ENCODE assay signal across 18 cellular contexts in the genomic region with DNA sequence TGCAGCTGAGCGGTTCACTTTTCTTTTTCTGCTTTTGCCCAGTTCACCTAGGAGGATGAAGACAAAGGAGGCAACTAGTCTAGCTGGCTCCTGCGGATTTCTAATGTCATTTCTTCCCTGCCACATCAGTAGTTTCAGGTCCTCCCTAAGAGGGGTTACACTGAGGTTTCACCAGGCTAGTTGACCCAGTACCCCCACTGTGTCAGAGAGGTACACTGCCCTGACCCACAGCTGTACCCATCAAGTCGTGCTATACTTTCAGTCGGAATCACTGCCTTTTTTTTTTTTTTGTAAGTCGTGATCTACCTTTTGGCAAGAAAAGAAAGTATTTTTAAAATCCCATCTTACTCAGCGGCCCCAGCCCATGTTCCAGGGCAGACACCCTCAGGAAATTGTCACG.
A peak's percentile ranks its signal among the peaks of the same experiment; 100 is the strongest.
DNase-seq lines count a peak whose midpoint lies in the region; ATAC-seq and TF ChIP-seq lines count a peak whose summit lies in the region.
"Had no signal": no experiment of that assay in that cellular context is flagged by ENCODE, and none has a peak within 500 bp of the region (broad histone marks: within the 10 kb centered on the region; RNA-seq: fewer than 3 reads in every experiment).

No MANE protein-coding gene starts in this region.

- intact Hi-C loops in activated naive CD4-positive, alpha-beta T cell treated with anti-CD3 and anti-CD28 coated beads for 36 hours (cut with micrococcal nuclease) = no loop called here

- peaks cover 43% of the 10 kb centered on the region for H3K36me3 Mint-ChIP-seq in activated naive CD4-positive, alpha-beta T cell treated with anti-CD3 and anti-CD28 coated beads for 36 hours (ENCODE audit: low read depth)
- peaks cover 66% of the 10 kb centered on the region for H3K36me3 Mint-ChIP-seq in brain
- H3K36me3 Mint-ChIP-seq in stimulated activated effector memory CD8-positive, alpha-beta T cell treated with anti-CD3 and anti-CD28 coated beads, Interleukin-12 subunit alpha, Interleukin-12 subunit beta, amount 100 ng/mL, for 72 hours = no peaks in the 10 kb centered on the region

- ATAC-seq in stimulated activated effector memory CD8-positive, alpha-beta T cell treated with anti-CD3 and anti-CD28 coated beads, Interleukin-12 subunit alpha, Interleukin-12 subunit beta, amount 100 ng/mL, for 72 hours = no peak
- ATAC-seq: HepG2 had no signal

- H3K9ac ChIP-seq in MM.1S (ENCODE audit: low read length) = peak overlapping the region; percentile 46

- no peak overlapping the region for H3K4me3 Mint-ChIP-seq in activated naive CD4-positive, alpha-beta T cell treated with anti-CD3 and anti-CD28 coated beads for 36 hours
- H3K4me3 Mint-ChIP-seq in brain = no peak overlapping the region
- H3K4me3 Mint-ChIP-seq in stimulated activated effector memory CD8-positive, alpha-beta T cell treated with anti-CD3 and anti-CD28 coated beads, Interleukin-12 subunit alpha, Interleukin-12 subunit beta, amount 100 ng/mL, for 72 hours = no peak overlapping the region
- H3K4me3 Mint-ChIP-seq: activated CD4-positive, alpha-beta T cell treated with anti-CD3 and anti-CD28 coated beads, Interleukin-2, amount 10 ng/mL, durations not matched to agents 7 days and 5 days; activated T-helper 1 cell treated with anti-CD3 and anti-CD28 coated beads, Interleukin-12 subunit alpha, Interleukin-12 subunit beta, Interleukin-2, Interleukin-4 antibody, amounts not matched to agents 30 ng/mL and 10 ng/mL and 1 ng/mL, durations not matched to agents 14 hours and 24 hours and 36 hours; endodermal cell had no signal

- H3K27ac Mint-ChIP-seq in activated naive CD4-positive, alpha-beta T cell treated with anti-CD3 and anti-CD28 coated beads for 36 hours = peak overlapping the region; percentile 28
- peak overlapping the region in 3 of 5 experiments; percentile 70 to 87 (median 74) for H3K27ac Mint-ChIP-seq in brain
- peak overlapping the region; percentile 91 for H3K27ac Mint-ChIP-seq in stimulated activated effector memory CD8-positive, alpha-beta T cell treated with anti-CD3 and anti-CD28 coated beads, Interleukin-12 subunit alpha, Interleukin-12 subunit beta, amount 100 ng/mL, for 72 hours
- H3K27ac Mint-ChIP-seq: endodermal cell had no signal

- H3K27ac ChIP-seq in MM.1S (ENCODE audit: low read length) = peak overlapping the region; percentile 99
- H3K27ac ChIP-seq: prostate gland had no signal

- no peaks in the 10 kb centered on the region for H3K27me3 ChIP-seq in MM.1S (replicated peaks; ENCODE audit: insufficient read depth, low read length)
- H3K27me3 ChIP-seq: tibial nerve had no signal

- no peak overlapping the region for H3K4me3 ChIP-seq in MM.1S (ENCODE audit: low read length)
- H3K4me3 ChIP-seq: prostate gland, tibial nerve had no signal

- H3K4me1 Mint-ChIP-seq in activated naive CD4-positive, alpha-beta T cell treated with anti-CD3 and anti-CD28 coated beads for 36 hours (ENCODE audit: low read depth) = peaks cover 89% of the 10 kb centered on the region
- peaks cover 78% of the 10 kb centered on the region for H3K4me1 Mint-ChIP-seq in brain
- H3K4me1 Mint-ChIP-seq in stimulated activated effector memory CD8-positive, alpha-beta T cell treated with anti-CD3 and anti-CD28 coated beads, Interleukin-12 subunit alpha, Interleukin-12 subunit beta, amount 100 ng/mL, for 72 hours = peaks cover 88% of the 10 kb centered on the region

- no peak overlapping the region for H2AFZ ChIP-seq in MM.1S (ENCODE audit: low read length)

- TF ChIP-seq CTCF in MM.1S (IDR thresholded peaks at IDR 0.05; ENCODE audit: low read length) (no peak), brain (conservative IDR thresholded peaks at IDR 0.05) (no peak)

- H3F3A ChIP-seq in MM.1S (ENCODE audit: insufficient read depth, low read length) = peaks cover 82% of the 10 kb centered on the region

- H3K79me2 ChIP-seq in MM.1S (ENCODE audit: low read length) = peaks cover 97% of the 10 kb centered on the region

- H4K20me1 ChIP-seq in MM.1S (ENCODE audit: insufficient read depth, low read length) = no peaks in the 10 kb centered on the region

- no peaks in the 10 kb centered on the region for H3K9me2 ChIP-seq in MM.1S (replicated peaks; ENCODE audit: insufficient read depth, low read length)

- no peak for DNase-seq in activated naive CD4-positive, alpha-beta T cell treated with anti-CD3 and anti-CD28 coated beads for 36 hours
- DNase-seq in activated naive CD4-positive, alpha-beta T cell (lab: John Stamatoyannopoulos, UW) = no peak
- DNase-seq in MM.1S (peak; percentile 61), NCI-H510A treated with DMSO at 0.1 percent for 48 hours (lab: John Stamatoyannopoulos, UW) (no peak), T-helper 9 cell (no peak), LoVo (ENCODE audit: low spot score) (no peak)
- no peak for DNase-seq in stimulated activated effector memory CD8-positive, alpha-beta T cell treated with anti-CD3 and anti-CD28 coated beads, Interleukin-12 subunit alpha, Interleukin-12 subunit beta, amount 100 ng/mL, for 72 hours (ENCODE audit: low spot score in 2 of 2)
- DNase-seq: activated CD4-positive, alpha-beta T cell treated with anti-CD3 and anti-CD28 coated beads, Interleukin-2, amount 10 ng/mL, durations not matched to agents 7 days and 5 days; anterior cingulate cortex; C1 segment of cervical spinal cord; DMS79 treated with DMSO at 0.1 percent for 48 hours; endodermal cell; NCI-H1694 treated with DMSO at 0.1 percent for 48 hours had no signal

- H3K27me3 Mint-ChIP-seq in activated naive CD4-positive, alpha-beta T cell treated with anti-CD3 and anti-CD28 coated beads for 36 hours (ENCODE audit: low read depth) = no peaks in the 10 kb centered on the region
- no peaks in the 10 kb centered on the region for H3K27me3 Mint-ChIP-seq in brain
- H3K27me3 Mint-ChIP-seq: activated CD4-positive, alpha-beta T cell treated with anti-CD3 and anti-CD28 coated beads, Interleukin-2, amount 10 ng/mL, durations not matched to agents 7 days and 5 days had no signal

- peaks cover 91% of the 10 kb centered on the region for H3K4me1 ChIP-seq in MM.1S (ENCODE audit: low read length)
- H3K4me1 ChIP-seq: prostate gland had no signal

- H3K9me3 Mint-ChIP-seq in activated naive CD4-positive, alpha-beta T cell treated with anti-CD3 and anti-CD28 coated beads for 36 hours = no peaks in the 10 kb centered on the region
- no peaks in the 10 kb centered on the region for H3K9me3 Mint-ChIP-seq in brain
- no peaks in the 10 kb centered on the region for H3K9me3 Mint-ChIP-seq in stimulated activated effector memory CD8-positive, alpha-beta T cell treated with anti-CD3 and anti-CD28 coated beads, Interleukin-12 subunit alpha, Interleukin-12 subunit beta, amount 100 ng/mL, for 72 hours
- H3K9me3 Mint-ChIP-seq: activated CD4-positive, alpha-beta T cell treated with anti-CD3 and anti-CD28 coated beads, Interleukin-2, amount 10 ng/mL, durations not matched to agents 7 days and 5 days; activated T-helper 1 cell treated with anti-CD3 and anti-CD28 coated beads, Interleukin-12 subunit alpha, Interleukin-12 subunit beta, Interleukin-2, Interleukin-4 antibody, amounts not matched to agents 30 ng/mL and 10 ng/mL and 1 ng/mL, durations not matched to agents 14 hours and 24 hours and 36 hours; endodermal cell had no signal

- no peaks in the 10 kb centered on the region for H3K9me3 ChIP-seq in MM.1S (replicated peaks; ENCODE audit: insufficient read depth, low read length)
- H3K9me3 ChIP-seq: prostate gland, tibial nerve had no signal

- peak overlapping the region; percentile 43 for H3K4me2 ChIP-seq in MM.1S (ENCODE audit: low read depth, low read length)

- H3K36me3 ChIP-seq in MM.1S (replicated peaks; ENCODE audit: insufficient read depth, low read length) = peaks cover 32% of the 10 kb centered on the region; the same call in 1 of the 2 replicates
- H3K36me3 ChIP-seq: prostate gland had no signal

- CTCF ChIA-PET in activated naive CD4-positive, alpha-beta T cell treated with anti-CD3 and anti-CD28 coated beads for 36 hours (lab: Charles Lee) = no interaction called here

Comparison
In these comparisons a context has a peak if more than half of its experiments do, and no peak if none do; other contexts are left out.
1. H3K27ac Mint-ChIP-seq: peak in every context shown above with its lines; median percentile 91 in stimulated activated effector memory CD8-positive, alpha-beta T cell treated with anti-CD3 and anti-CD28 coated beads, Interleukin-12 subunit alpha, Interleukin-12 subunit beta, amount 100 ng/mL, for 72 hours; 74 in brain; 28 in activated naive CD4-positive, alpha-beta T cell treated with anti-CD3 and anti-CD28 coated beads for 36 hours.